In the genomic region with DNA sequence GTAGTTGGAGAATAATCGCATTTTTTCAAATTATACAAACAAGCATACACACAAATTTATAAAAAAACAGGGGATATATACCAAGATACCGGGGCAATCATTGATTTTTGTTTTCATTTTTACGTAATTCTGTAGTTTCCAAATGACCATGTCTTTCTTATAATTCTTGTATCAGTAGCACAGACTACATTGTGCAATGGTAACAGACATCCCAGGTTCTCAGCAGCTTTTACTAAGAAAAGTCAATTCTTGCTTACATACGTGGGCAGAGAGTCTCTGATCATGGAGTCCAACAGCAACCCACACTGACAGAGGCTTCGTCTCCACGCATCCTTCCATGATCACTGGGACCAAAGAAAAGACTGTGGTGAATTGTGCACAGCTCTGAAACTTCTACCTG, we compare ENCODE assay signal across 1 cellular context.
TF ChIP-seq lines count a peak whose summit lies in the region.

No MANE protein-coding gene starts in this region.

TF ChIP-seq in GM12878, 131 proteins besides CTCF, POLR2A, EP300 and RAD21 (continued from another document):
- TF ChIP-seq EGR1 (IDR thresholded peaks at IDR 0.05; ENCODE audit: borderline replicate concordance in 1 of 2, low read depth in 2 of 2, low read length in 2 of 2) (no peak), ESRRA (IDR thresholded peaks at IDR 0.05; ENCODE audit: low read length) (no peak), IKZF1 (conservative IDR thresholded peaks at IDR 0.05) (no peak), STAT3 (IDR thresholded peaks at IDR 0.05; ENCODE audit: low read depth, low read length) (no peak), RUNX3 (IDR thresholded peaks at IDR 0.05; ENCODE audit: low read length) (no peak), BHLHE40 (IDR thresholded peaks at IDR 0.05; ENCODE audit: borderline replicate concordance in 1 of 2, low read depth in 2 of 2, low read length in 1 of 2) (no peak), MTA2 (IDR thresholded peaks at IDR 0.05; ENCODE audit: low read depth) (no peak), RCOR1 (conservative IDR thresholded peaks at IDR 0.05; ENCODE audit: low read depth, low read length) (no peak), SREBF2 (IDR thresholded peaks at IDR 0.05; ENCODE audit: low read length) (no peak)
- TF ChIP-seq, protein P1, sequence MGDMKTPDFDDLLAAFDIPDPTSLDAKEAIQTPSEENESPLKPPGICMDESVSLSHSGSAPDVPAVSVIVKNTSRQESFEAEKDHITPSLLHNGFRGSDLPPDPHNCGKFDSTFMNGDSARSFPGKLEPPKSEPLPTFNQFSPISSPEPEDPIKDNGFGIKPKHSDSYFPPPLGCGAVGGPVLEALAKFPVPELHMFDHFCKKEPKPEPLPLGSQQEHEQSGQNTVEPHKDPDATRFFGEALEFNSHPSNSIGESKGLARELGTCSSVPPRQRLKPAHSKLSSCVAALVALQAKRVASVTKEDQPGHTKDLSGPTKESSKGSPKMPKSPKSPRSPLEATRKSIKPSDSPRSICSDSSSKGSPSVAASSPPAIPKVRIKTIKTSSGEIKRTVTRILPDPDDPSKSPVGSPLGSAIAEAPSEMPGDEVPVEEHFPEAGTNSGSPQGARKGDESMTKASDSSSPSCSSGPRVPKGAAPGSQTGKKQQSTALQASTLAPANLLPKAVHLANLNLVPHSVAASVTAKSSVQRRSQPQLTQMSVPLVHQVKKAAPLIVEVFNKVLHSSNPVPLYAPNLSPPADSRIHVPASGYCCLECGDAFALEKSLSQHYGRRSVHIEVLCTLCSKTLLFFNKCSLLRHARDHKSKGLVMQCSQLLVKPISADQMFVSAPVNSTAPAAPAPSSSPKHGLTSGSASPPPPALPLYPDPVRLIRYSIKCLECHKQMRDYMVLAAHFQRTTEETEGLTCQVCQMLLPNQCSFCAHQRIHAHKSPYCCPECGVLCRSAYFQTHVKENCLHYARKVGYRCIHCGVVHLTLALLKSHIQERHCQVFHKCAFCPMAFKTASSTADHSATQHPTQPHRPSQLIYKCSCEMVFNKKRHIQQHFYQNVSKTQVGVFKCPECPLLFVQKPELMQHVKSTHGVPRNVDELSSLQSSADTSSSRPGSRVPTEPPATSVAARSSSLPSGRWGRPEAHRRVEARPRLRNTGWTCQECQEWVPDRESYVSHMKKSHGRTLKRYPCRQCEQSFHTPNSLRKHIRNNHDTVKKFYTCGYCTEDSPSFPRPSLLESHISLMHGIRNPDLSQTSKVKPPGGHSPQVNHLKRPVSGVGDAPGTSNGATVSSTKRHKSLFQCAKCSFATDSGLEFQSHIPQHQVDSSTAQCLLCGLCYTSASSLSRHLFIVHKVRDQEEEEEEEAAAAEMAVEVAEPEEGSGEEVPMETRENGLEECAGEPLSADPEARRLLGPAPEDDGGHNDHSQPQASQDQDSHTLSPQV (IDR thresholded peaks at IDR 0.05), result no peak
